In genomic region chr19:17998827-17999150, GRCh38 we compare ENCODE assay signal across 1 cellular context.
TF ChIP-seq lines count a peak whose summit lies in the region.

No MANE protein-coding gene starts in this region.

TF ChIP-seq in K562, 482 proteins besides CTCF, POLR2A, EP300 and RAD21:
- TF ChIP-seq ZNF354B (CRISPR knock-in tag; IDR thresholded peaks at IDR 0.05) (no peak), PHF20 (IDR thresholded peaks at IDR 0.05; ENCODE audit: partially characterized antibody) (no peak), CTBP1 (IDR thresholded peaks at IDR 0.05; ENCODE audit: borderline replicate concordance) (peak; percentile 42; the same call in 1 of the 2 replicates), TFAP4 (CRISPR knock-in tag; IDR thresholded peaks at IDR 0.05; ENCODE audit: borderline replicate concordance) (peak; percentile 6; the same call in 1 of the 2 replicates)
TF ChIP-seq in K562: peak in this region for 2.
